13 cellular contexts compared by ENCODE assay signal in the genomic region with DNA sequence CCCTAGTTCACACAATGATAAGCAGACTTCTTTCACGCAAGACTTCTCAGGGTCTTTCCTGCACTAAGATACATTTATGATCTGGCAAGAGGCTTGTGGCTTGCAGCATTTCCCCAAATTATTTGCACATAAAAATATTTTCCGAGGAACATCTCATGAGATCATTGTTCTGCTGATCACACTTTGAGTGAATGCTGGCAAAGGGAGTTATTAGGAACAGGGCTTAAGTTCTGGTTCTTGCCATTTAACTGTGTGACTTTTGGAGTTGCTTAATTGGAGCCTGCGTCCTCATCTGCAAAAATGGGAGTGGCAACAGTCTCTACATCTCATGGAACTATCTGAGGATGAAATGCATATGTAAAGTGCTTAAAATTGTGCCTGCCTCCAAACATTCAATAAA. TPM values are rescaled to one million over a fixed set of nuclear protein-coding genes. Genes with fewer than 3 reads are reported as not detected.
A peak's percentile ranks its signal among the peaks of the same experiment; 100 is the strongest.
DNase-seq lines count a peak whose midpoint lies in the region; ATAC-seq, FAIRE-seq and TF ChIP-seq lines count a peak whose summit lies in the region.
"Had no signal": no experiment of that assay in that cellular context is flagged by ENCODE, and none has a peak within 500 bp of the region (broad histone marks: within the 10 kb centered on the region; RNA-seq: fewer than 3 reads in every experiment).

No MANE protein-coding gene starts in this region.

- ATAC-seq in HepG2: no peak
- ATAC-seq in right lobe of liver: no peak
- peak in 2 of 4 donors; percentile 15 to 22 for ATAC-seq in psoas muscle
- ATAC-seq in GM18861 (IDR thresholded peaks at IDR 0.05; ENCODE audit: unreplicated experiment): no peak
- no peak for ATAC-seq in HG02642 (IDR thresholded peaks at IDR 0.05; ENCODE audit: poor library complexity, unreplicated experiment)

- intact Hi-C loops in HepG2 (cut with micrococcal nuclease; ENCODE audit: unreplicated experiment) (no loop called here), right lobe of liver (cut with DNase I) (no loop called here), colonic mucosa (cut with DNase I) (no loop called here), psoas muscle (cut with DNase I) (no loop called here)

- TF ChIP-seq EP300 in HepG2 (IDR thresholded peaks at IDR 0.05; ENCODE audit: low read depth in 2 of 2, low read length in 2 of 2) (no peak), HepG2 (CRISPR knock-in tag; IDR thresholded peaks at IDR 0.05; ENCODE audit: borderline replicate concordance) (no peak)

- no peaks in the 10 kb centered on the region for H3K36me3 ChIP-seq in HepG2 (replicated peaks in 1 of 2; ENCODE audit: control insufficient read depth in 1 of 2, insufficient read depth in 2 of 2, low read length in 2 of 2)
- H3K36me3 ChIP-seq in right lobe of liver: no peaks in the 10 kb centered on the region
- H3K36me3 ChIP-seq in colonic mucosa: no peaks in the 10 kb centered on the region
- H3K36me3 ChIP-seq in psoas muscle (ENCODE audit: insufficient read depth in 1 of 2, low read depth in 1 of 2): no peaks in the 10 kb centered on the region

- TF ChIP-seq CTCF in HepG2 (CRISPR knock-in tag; IDR thresholded peaks at IDR 0.05) (no peak), right lobe of liver (IDR thresholded peaks at IDR 0.05) (no peak), colonic mucosa (IDR thresholded peaks at IDR 0.05) (no peak), psoas muscle (IDR thresholded peaks at IDR 0.05) (no peak)

- no TSS peak for BruUV-seq in HepG2 (replicated peaks; lab: Mats Ljungman, UMichigan)

- DNase-seq in HepG2 (ENCODE audit: low spot score) (no peak), right lobe of liver (no peak), colonic mucosa (no peak), psoas muscle (no peak), NCI-H187 (lab: John Stamatoyannopoulos, UW) (no peak), SKM-1 treated with dmso at 0.1 percent for 144 hours (lab: John Stamatoyannopoulos, UW; ENCODE audit: unreplicated experiment) (no peak)
- DNase-seq: activated CD4-positive, alpha-beta T cell treated with anti-CD3 and anti-CD28 coated beads, Interleukin-2, amount 10 ng/mL, durations not matched to agents 24 days and 14 days; activated T-cell treated with anti-CD3 and anti-CD28 coated beads, Interleukin-2, amount 50 U/mL, for 4 hours; naive B cell; stimulated activated naive CD4-positive, alpha-beta T cell treated with Interleukin-2 at 50 U/mL for 16 hours had no signal

- H3K79me2 ChIP-seq in HepG2 (ENCODE audit: insufficient read depth, low read length): no peaks in the 10 kb centered on the region

- POLR2A ChIA-PET in HepG2 (lab: Yijun Ruan, JAX): no interaction called here

- no peak overlapping the region for H3K4me2 ChIP-seq in HepG2 (ENCODE audit: low read depth, low read length)
- H3K4me2 ChIP-seq: PC-9 had no signal

- no peak for FAIRE-seq in HepG2 (lab: Jason Lieb, UNC)

- H3K27me3 ChIP-seq in HepG2 (ENCODE audit: control insufficient read depth in 1 of 2, insufficient read depth in 2 of 2, low read length in 2 of 2): peaks cover 1 to 5% of the 10 kb centered on the region in 2 experiments; a peak in 2 of 5 replicates
- H3K27me3 ChIP-seq in right lobe of liver: no peaks in the 10 kb centered on the region
- H3K27me3 ChIP-seq in colonic mucosa: no peaks in the 10 kb centered on the region
- H3K27me3 ChIP-seq in psoas muscle (ENCODE audit: insufficient read depth in 3 of 3, low read length in 2 of 3): no peaks in the 10 kb centered on the region

- H3K27ac ChIP-seq in HepG2 (ENCODE audit: extremely low read length, insufficient read depth, low read length): no peak overlapping the region
- H3K27ac ChIP-seq in right lobe of liver: no peak overlapping the region
- H3K27ac ChIP-seq in colonic mucosa: peak overlapping the region; percentile 89
- H3K27ac ChIP-seq in psoas muscle: peak overlapping the region; percentile 46

- no peak for TF ChIP-seq RAD21 in HepG2 (CRISPR knock-in tag; IDR thresholded peaks at IDR 0.05)

- in situ Hi-C loops in HepG2 (cut with HindIII; ENCODE audit: extremely low pct_ligation_motif_present, low pct_unique_long_range_greater_than_20kb): no loop called here

- H2AFZ ChIP-seq in HepG2 (ENCODE audit: low read length): no peak overlapping the region
- H2AFZ ChIP-seq: PC-9 had no signal

- no peak for TF ChIP-seq POLR2A in HepG2 (IDR thresholded peaks at IDR 0.05; ENCODE audit: insufficient read depth in 1 of 2, low read depth in 2 of 2, low read length in 2 of 2)
- no peak for TF ChIP-seq POLR2A in right lobe of liver (IDR thresholded peaks at IDR 0.05)

- 81% methylated on average over 3 of the region's 3 CpGs for WGBS in HepG2 (ENCODE audit: low lambda C conversion rate)
- WGBS in right lobe of liver (ENCODE audit: insufficient coverage, low coverage, low lambda C conversion rate, missing lambda C conversion rate): 64% methylated on average over 3 of the region's 3 CpGs
- 54 to 61% (median 60%) methylated on average over 3 of the region's 3 CpGs for WGBS in psoas muscle, 3 donors

- H4K20me1 ChIP-seq in HepG2 (ENCODE audit: insufficient read depth, low read length): no peaks in the 10 kb centered on the region

- H3K9me3 ChIP-seq in HepG2 (ENCODE audit: low read length): no peaks in the 10 kb centered on the region
- no peaks in the 10 kb centered on the region for H3K9me3 ChIP-seq in right lobe of liver
- no peaks in the 10 kb centered on the region for H3K9me3 ChIP-seq in colonic mucosa
- H3K9me3 ChIP-seq in psoas muscle: no peaks in the 10 kb centered on the region

- CTCF ChIA-PET in HepG2 (lab: Yijun Ruan, JAX; ENCODE audit: low intra/inter-chr PET ratio, low total read pairs): no interaction called here

- H3K4me3 ChIP-seq in HepG2 (replicated peaks in 1 of 3; ENCODE audit: insufficient read depth in 1 of 3, low read depth in 2 of 3, low read length in 3 of 3) (no peak overlapping the region), right lobe of liver (no peak overlapping the region), colonic mucosa (no peak overlapping the region), psoas muscle (no peak overlapping the region)
- H3K4me3 ChIP-seq: PC-9 had no signal

- H3K4me1 ChIP-seq in HepG2 (ENCODE audit: insufficient read depth, low read length) (peaks cover 46% of the 10 kb centered on the region), right lobe of liver (no peaks in the 10 kb centered on the region), colonic mucosa (peaks cover 15% of the 10 kb centered on the region), psoas muscle (peaks cover 11% of the 10 kb centered on the region)

- H3K9ac ChIP-seq in HepG2 (ENCODE audit: insufficient read depth, low read depth, low read length) (no peak overlapping the region), colonic mucosa (ENCODE audit: low read depth in 2 of 2, low read length in 2 of 2) (no peak overlapping the region)

TF ChIP-seq in HepG2, 621 proteins besides CTCF, POLR2A, EP300 and RAD21 (continues in another document):
- TF ChIP-seq ZNF7 (CRISPR knock-in tag; IDR thresholded peaks at IDR 0.05) (peak; percentile 41; the same call in 1 of the 2 replicates), HNRNPL (IDR thresholded peaks at IDR 0.05; ENCODE audit: low read depth, low read length) (no peak)

RNA-seq across cellular contexts. Expression of a gene that starts 50.2 kb away (rescaled TPM):
- total RNA-seq in HepG2 (2016; rRNA removed; fragmentation: Illumina TruSeq; extraction: Trizol) (25.0 and 46.2 TPM in 2 replicates), right lobe of liver (10 to 100 TPM; 14.1 to 66.4 (median 43.6) TPM), colonic mucosa (10 to 100 TPM; 29.0 to 29.4 TPM), psoas muscle (100 to 1,000 TPM in 3 of 4 donors, 10 to 100 TPM in 1; 93.5 to 505 (median 230) TPM)
- total RNA-seq in HepG2 (2016; cell fraction: cytosol; rRNA removed; fragmentation: Illumina TruSeq; extraction: Trizol; ENCODE audit: low read depth): 21.8 and 26.9 TPM in 2 replicates
- 23.2 and 49.2 TPM in 2 replicates for total RNA-seq in HepG2 (2016; cell fraction: insoluble cytoplasmic fraction; rRNA removed; fragmentation: Illumina TruSeq; extraction: Trizol)
- 27.1 and 30.4 TPM in 2 replicates for total RNA-seq in HepG2 (2016; cell fraction: membrane; rRNA removed; fragmentation: Illumina TruSeq; extraction: Trizol)
- 59.8 and 64.1 TPM in 2 replicates for total RNA-seq in HepG2 (2016; cell fraction: nucleus; rRNA removed; fragmentation: Illumina TruSeq; extraction: Trizol)
- polyA plus RNA-seq in HepG2 (2011; rRNA removed) (33.2 and 36.2 TPM in 2 replicates), psoas muscle (100 to 1,000 TPM in 2 of 3 donors, 10 to 100 TPM in 1; 88.8 to 248 (median 197) TPM)
- polyA plus RNA-seq in HepG2 (2011; cell fraction: cytosol; rRNA removed): 30.4 and 31.8 TPM in 2 replicates
- polyA plus RNA-seq in HepG2 (2011; cell fraction: nucleus; rRNA removed): 131 and 138 TPM in 2 replicates
- 49.0 and 63.8 TPM in 2 replicates for polyA plus RNA-seq in HepG2 (2012)
- polyA plus RNA-seq in HepG2 (2016; cell fraction: cytosol; fragmentation: Illumina TruSeq; extraction: Trizol; ENCODE audit: low read depth): 24.1 and 25.0 TPM in 2 replicates
- 48.7 and 51.1 TPM in 2 replicates for polyA plus RNA-seq in HepG2 (2016; cell fraction: insoluble cytoplasmic fraction; fragmentation: Illumina TruSeq; extraction: Trizol; ENCODE audit: low read depth)
- 26.6 and 28.9 TPM in 2 replicates for polyA plus RNA-seq in HepG2 (2016; cell fraction: membrane; fragmentation: Illumina TruSeq; extraction: Trizol; ENCODE audit: low read depth)
- polyA plus RNA-seq in HepG2 (2016; cell fraction: nucleus; fragmentation: Illumina TruSeq; extraction: Trizol; ENCODE audit: insufficient read depth, low read depth): 151 and 156 TPM in 2 replicates
- polyA minus RNA-seq in HepG2 (2011; rRNA and poly(A)+ RNA removed; ENCODE audit: low replicate concordance): 1.4 and 17.0 TPM in 2 replicates
- polyA minus RNA-seq in HepG2 (2011; cell fraction: cytosol; rRNA and poly(A)+ RNA removed): 11.3 and 13.7 TPM in 2 replicates
- polyA minus RNA-seq in HepG2 (2011; cell fraction: nucleus; rRNA and poly(A)+ RNA removed): 60.7 and 75.2 TPM in 2 replicates

Comparison
In these comparisons a context has a peak if more than half of its experiments do, and no peak if none do; other contexts are left out.
1. H3K27ac ChIP-seq: peak in colonic mucosa (single experiment) and psoas muscle (single experiment); none in HepG2 (single experiment) and right lobe of liver (0 of 3).